In the genomic region with DNA sequence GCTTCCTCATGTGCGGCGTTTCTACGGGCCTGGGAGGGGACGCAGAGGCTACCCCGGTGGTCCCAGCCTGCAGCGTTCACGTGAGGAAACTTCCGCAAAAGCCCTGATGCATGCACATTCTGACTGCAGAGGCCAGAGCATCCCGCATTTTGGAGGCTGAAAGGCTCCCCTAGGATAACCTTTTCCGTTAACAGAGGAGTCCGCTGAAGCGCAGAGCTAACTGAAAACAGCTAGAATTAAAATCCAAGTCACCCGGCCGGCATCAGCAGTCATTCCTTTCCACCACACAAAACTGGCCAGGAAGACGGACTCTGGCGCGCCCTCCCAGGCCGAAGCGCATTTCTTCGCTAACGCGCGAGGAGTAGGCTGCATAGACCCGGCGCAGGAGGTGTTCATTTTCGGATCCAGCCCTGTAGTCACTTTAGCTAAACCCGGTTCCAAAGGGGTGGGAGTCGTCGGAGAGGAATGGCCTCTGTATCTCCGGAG, we compare ENCODE assay signal across 8 cellular contexts. TPM values are rescaled to one million over a fixed set of nuclear protein-coding genes. Genes with fewer than 3 reads are reported as not detected.
DNase-seq lines count a peak whose midpoint lies in the region; ATAC-seq, FAIRE-seq and TF ChIP-seq lines count a peak whose summit lies in the region.

No MANE protein-coding gene starts in this region.

- H3K4me3 ChIP-seq in bronchial epithelial cell (ENCODE audit: low read depth, low read length) (peak overlapping the region; percentile 84), kidney epithelial cell (ENCODE audit: low read depth, low read length) (peak overlapping the region; percentile 68)

- no peak for FAIRE-seq in bronchial epithelial cell (lab: Jason Lieb, UNC)

- ATAC-seq in GM18907 (IDR thresholded peaks at IDR 0.05; ENCODE audit: unreplicated experiment) (peak; percentile 18), HG03045 (IDR thresholded peaks at IDR 0.05; ENCODE audit: unreplicated experiment) (no peak), GM21526 (IDR thresholded peaks at IDR 0.05; ENCODE audit: low FRiP score, unreplicated experiment) (no peak)
- ATAC-seq in stimulated activated naive CD8-positive, alpha-beta T cell treated with anti-CD3 and anti-CD28 coated beads, Interleukin-15, Interleukin-2, amounts not matched to agents 100 U/mL and 50 U/mL, for 24 hours = peak; percentile 24

- TF ChIP-seq CTCF in bronchial epithelial cell (IDR thresholded peaks at IDR 0.05; ENCODE audit: insufficient read depth, low read length, severe bottlenecking) (peak; percentile 15), kidney epithelial cell (IDR thresholded peaks at IDR 0.05; ENCODE audit: insufficient read depth, low read length, poor library complexity, severe bottlenecking) (peak; percentile 41)

- DNase-seq in Kasumi-1 (lab: John Stamatoyannopoulos, UW) (peak; percentile 69 to 74), bronchial epithelial cell (ENCODE audit: low read depth) (peak; percentile 35), kidney epithelial cell (ENCODE audit: low read depth) (no peak), SKM-1 (lab: John Stamatoyannopoulos, UW; ENCODE audit: unreplicated experiment) (no peak)
- DNase-seq in stimulated activated naive CD8-positive, alpha-beta T cell treated with anti-CD3 and anti-CD28 coated beads, Interleukin-15, Interleukin-2, amounts not matched to agents 100 U/mL and 50 U/mL, for 24 hours = peak; percentile 21

- H3K27me3 ChIP-seq in bronchial epithelial cell (ENCODE audit: control insufficient read depth, insufficient read depth, low read length) (no peaks in the 10 kb centered on the region), kidney epithelial cell (ENCODE audit: control insufficient read depth, insufficient read depth, low read length) (no peaks in the 10 kb centered on the region)

- H3K36me3 ChIP-seq in bronchial epithelial cell (ENCODE audit: control insufficient read depth, insufficient read depth, low read length) (peaks cover 11% of the 10 kb centered on the region), kidney epithelial cell (ENCODE audit: control insufficient read depth, insufficient read depth, low read length) (peaks cover 1% of the 10 kb centered on the region)

RNA-seq across cellular contexts. Expression of a gene that starts 0.7 kb away (rescaled TPM):
- total RNA-seq in bronchial epithelial cell (468 and 922 TPM in 2 replicates), kidney epithelial cell (387 and 512 TPM in 2 replicates)

RNA-seq across cellular contexts. Expression of a gene that starts 53.1 kb away (rescaled TPM):
- total RNA-seq in bronchial epithelial cell = 0.53 TPM in 1 of 2 replicates, not detected in the other
- total RNA-seq in kidney epithelial cell = 2.0 and 7.1 TPM in 2 replicates

Comparison
In these comparisons a context has a peak if more than half of its experiments do, and no peak if none do; other contexts are left out.
1. ATAC-seq: peak in GM18907 (single experiment) and stimulated activated naive CD8-positive, alpha-beta T cell treated with anti-CD3 and anti-CD28 coated beads, Interleukin-15, Interleukin-2, amounts not matched to agents 100 U/mL and 50 U/mL, for 24 hours (single experiment); none in HG03045 (single experiment) and GM21526 (single experiment).
2. DNase-seq: peak in Kasumi-1 (2 of 2), bronchial epithelial cell (single experiment) and stimulated activated naive CD8-positive, alpha-beta T cell treated with anti-CD3 and anti-CD28 coated beads, Interleukin-15, Interleukin-2, amounts not matched to agents 100 U/mL and 50 U/mL, for 24 hours (single experiment); none in kidney epithelial cell (single experiment) and SKM-1 (single experiment).